2 cellular contexts compared by ENCODE assay signal in genomic region chr19:3089299-3089855, GRCh38. TPM values are rescaled to one million over a fixed set of nuclear protein-coding genes. Genes with fewer than 3 reads are reported as not detected.
"Had no signal": no experiment of that assay in that cellular context is flagged by ENCODE, and none has a peak within 500 bp of the region (broad histone marks: within the 10 kb centered on the region; RNA-seq: fewer than 3 reads in every experiment).

No MANE protein-coding gene starts in this region.

RNA-seq across cellular contexts. Expression of gene GNA15, which starts 46.5 kb away (rescaled TPM):
- total RNA-seq: M059J, SK-MEL-5 had no signal
